Comparison of ENCODE assay signal across 23 cellular contexts in the genomic region with DNA sequence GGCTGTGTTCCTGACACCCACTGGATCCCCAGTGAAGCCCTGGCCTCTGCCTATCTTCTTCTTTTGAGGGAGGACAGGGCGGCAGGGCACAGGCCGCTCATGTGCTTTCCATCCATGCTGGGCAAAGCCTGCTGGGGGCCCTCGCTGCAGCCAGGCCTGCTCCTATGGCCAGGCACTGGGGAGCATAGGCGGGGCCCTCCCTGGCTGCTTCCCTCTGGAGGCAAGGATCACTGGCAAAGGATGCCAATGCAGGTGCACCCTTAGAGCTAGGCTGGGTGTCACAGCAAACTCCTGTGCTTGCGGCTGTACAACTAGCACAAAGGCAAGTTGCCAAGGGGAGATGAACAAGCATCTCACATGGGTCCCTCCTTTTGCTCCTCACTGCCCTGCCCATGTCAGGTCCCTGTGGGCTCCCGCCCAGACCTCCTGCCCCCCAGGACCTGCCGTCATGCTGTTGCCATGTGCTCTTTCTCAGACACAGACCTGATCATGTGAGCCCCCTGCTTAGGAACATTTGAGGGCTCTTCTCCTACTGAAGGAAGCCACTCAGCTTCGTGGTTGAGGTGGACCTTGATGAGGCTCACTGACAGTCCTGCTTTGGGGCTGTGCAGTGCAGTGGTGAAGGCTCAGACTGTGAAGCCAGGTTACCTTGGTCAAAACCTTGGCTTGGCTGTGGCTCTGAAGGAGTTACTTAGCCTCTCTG.
"Had no signal": no experiment of that assay in that cellular context is flagged by ENCODE, and none has a peak within 500 bp of the region (broad histone marks: within the 10 kb centered on the region; RNA-seq: fewer than 3 reads in every experiment).

No MANE protein-coding gene starts in this region.

- H3K4me1 ChIP-seq: breast epithelium, foreskin keratinocyte, lower lobe of right lung, transverse colon had no signal

- H3K36me3 Mint-ChIP-seq: activated naive CD8-positive, alpha-beta T cell treated with anti-CD3 and anti-CD28 coated beads, Interleukin-2, amount 10 ng/mL, durations not matched to agents 7 days and 5 days; naive B cell; T-cell had no signal

- H3K36me3 ChIP-seq: breast epithelium, lower lobe of right lung, ovary, transverse colon, uterus, WERI-Rb-1 had no signal

- H3K4me3 ChIP-seq: breast epithelium, lower lobe of right lung, ovary, transverse colon, uterus had no signal

- H3K4me3 Mint-ChIP-seq: activated naive CD8-positive, alpha-beta T cell treated with anti-CD3 and anti-CD28 coated beads, Interleukin-2, amount 10 ng/mL, durations not matched to agents 7 days and 5 days; activated T-helper 17 cell treated with anti-CD3 and anti-CD28 coated beads, Interleukin-2, amount 50 U/mL, for 72 hours; central memory CD8-positive, alpha-beta T cell; naive B cell; T-cell; T-helper 2 cell treated with Interferon-gamma antibody and Interleukin-4, amounts not matched to agents 5 μg/mL and 100 μg/mL, for 36 hours had no signal

- H3K9me3 ChIP-seq: lower lobe of right lung, ovary, transverse colon, uterus had no signal

- H3K27ac Mint-ChIP-seq: activated naive CD8-positive, alpha-beta T cell treated with anti-CD3 and anti-CD28 coated beads, Interleukin-2, amount 10 ng/mL, durations not matched to agents 7 days and 5 days; activated T-helper 17 cell treated with anti-CD3 and anti-CD28 coated beads, Interleukin-2, amount 50 U/mL, for 72 hours; naive B cell; T-cell; T-helper 2 cell treated with Interferon-gamma antibody and Interleukin-4, amounts not matched to agents 5 μg/mL and 100 μg/mL, for 36 hours had no signal

- H3K27me3 ChIP-seq: breast epithelium, ovary, uterus had no signal

- H3K27ac ChIP-seq: breast epithelium, foreskin keratinocyte, lower lobe of right lung, ovary, transverse colon, WERI-Rb-1 had no signal

- H3K4me1 Mint-ChIP-seq: activated naive CD8-positive, alpha-beta T cell treated with anti-CD3 and anti-CD28 coated beads, Interleukin-2, amount 10 ng/mL, durations not matched to agents 7 days and 5 days; activated T-helper 17 cell treated with anti-CD3 and anti-CD28 coated beads, Interleukin-2, amount 50 U/mL, for 72 hours; central memory CD8-positive, alpha-beta T cell; naive B cell; T-cell had no signal

- H3K27me3 Mint-ChIP-seq: activated naive CD8-positive, alpha-beta T cell treated with anti-CD3 and anti-CD28 coated beads, Interleukin-2, amount 10 ng/mL, durations not matched to agents 7 days and 5 days had no signal

- H3K9me3 Mint-ChIP-seq: activated naive CD8-positive, alpha-beta T cell treated with anti-CD3 and anti-CD28 coated beads, Interleukin-2, amount 10 ng/mL, durations not matched to agents 7 days and 5 days; activated T-helper 17 cell treated with anti-CD3 and anti-CD28 coated beads, Interleukin-2, amount 50 U/mL, for 72 hours; T-helper 2 cell treated with Interferon-gamma antibody and Interleukin-4, amounts not matched to agents 5 μg/mL and 100 μg/mL, for 36 hours had no signal

- ATAC-seq: activated T-helper 17 cell treated with anti-CD3 and anti-CD28 coated beads, Interleukin-2, amount 50 U/mL, for 72 hours; foreskin keratinocyte; lower lobe of right lung; right cardiac atrium; T-cell had no signal

- DNase-seq: activated CD4-positive, CD25-positive, alpha-beta regulatory T cell treated with anti-CD3 and anti-CD28 coated beads, Interleukin-2, amount 50 U/mL, for 72 hours; activated naive CD4-positive, alpha-beta T cell treated with Interleukin-2 at 50 U/mL for 16 hours; activated naive CD8-positive, alpha-beta T cell treated with anti-CD3 and anti-CD28 coated beads, Interleukin-2, amount 10 ng/mL, durations not matched to agents 7 days and 5 days; amniotic stem cell; cortex of kidney; effector CD4-positive, alpha-beta T cell; erythroblast; foreskin keratinocyte; kidney; lower lobe of right lung; mesendoderm; naive B cell; ovary; right cardiac atrium; stimulated activated CD4-positive, alpha-beta T cell treated with anti-CD3 and anti-CD28 coated beads, Interleukin-12 subunit alpha, Interleukin-12 subunit beta, amount 100 ng/mL, for 4 hours; T-cell; transverse colon; uterus; WERI-Rb-1 had no signal
